12 cellular contexts compared by ENCODE assay signal in genomic region chr4:78569291-78569821, GRCh38. TPM values are rescaled to one million over a fixed set of nuclear protein-coding genes. Genes with fewer than 3 reads are reported as not detected.
DNase-seq lines count a peak whose midpoint lies in the region; ATAC-seq and TF ChIP-seq lines count a peak whose summit lies in the region.
"Had no signal": no experiment of that assay in that cellular context is flagged by ENCODE, and none has a peak within 500 bp of the region (broad histone marks: within the 10 kb centered on the region; RNA-seq: fewer than 3 reads in every experiment).

No MANE protein-coding gene starts in this region.

- no peak for TF ChIP-seq CTCF in GM23338 (conservative IDR thresholded peaks at IDR 0.05; ENCODE audit: low read depth in 2 of 2)

- H3K4me1 ChIP-seq in GM23338 (ENCODE audit: insufficient read depth) (peaks cover 20% of the 10 kb centered on the region), right cardiac atrium (ENCODE audit: control insufficient read depth, insufficient read depth, low read length) (peaks cover 8% of the 10 kb centered on the region), skeletal muscle satellite cell (ENCODE audit: control insufficient read depth, insufficient read depth, low read length) (peaks cover 38% of the 10 kb centered on the region)

- H2AFZ ChIP-seq in GM23338 = no peak overlapping the region

- H3K9me2 ChIP-seq in GM23338 (ENCODE audit: insufficient read depth) = no peaks in the 10 kb centered on the region

- H3K36me3 Mint-ChIP-seq in GM23338 (ENCODE audit: low read depth) = no peaks in the 10 kb centered on the region
- H3K36me3 Mint-ChIP-seq: activated naive CD8-positive, alpha-beta T cell; T-cell had no signal

- no peaks in the 10 kb centered on the region for H3K27me3 ChIP-seq in GM23338 (ENCODE audit: insufficient read depth)
- no peaks in the 10 kb centered on the region for H3K27me3 ChIP-seq in right cardiac atrium (ENCODE audit: control insufficient read depth, insufficient read depth)
- no peaks in the 10 kb centered on the region for H3K27me3 ChIP-seq in skeletal muscle satellite cell (ENCODE audit: control insufficient read depth, insufficient read depth, low read length)

- H3K9ac ChIP-seq in skeletal muscle satellite cell (ENCODE audit: low read depth, low read length) = peak overlapping the region; percentile 35

- H4K20me1 ChIP-seq in GM23338 (replicated peaks; ENCODE audit: insufficient read depth) = no peaks in the 10 kb centered on the region

- peak; percentile 54 for DNase-seq in GM23338 (ENCODE audit: low spot score)
- peak; percentile 90 for DNase-seq in astrocyte of the hippocampus (ENCODE audit: low read depth, low spot score)
- DNase-seq in right cardiac atrium = no peak
- DNase-seq in NCI-H345 (lab: John Stamatoyannopoulos, UW) = no peak
- DNase-seq in activated effector memory CD4-positive, alpha-beta T cell treated with Interleukin-2 at 50 U/mL for 16 hours = no peak
- no peak for DNase-seq in NCI-H345 treated with DMSO at 0.1 percent for 48 hours (lab: John Stamatoyannopoulos, UW; ENCODE audit: unreplicated experiment)
- DNase-seq in NCI-H1930 (lab: John Stamatoyannopoulos, UW) = no peak
- DNase-seq: NCI-H1048; stimulated activated CD4-positive, alpha-beta T cell treated with anti-CD3 and anti-CD28 coated beads, Interleukin-4, amount 100 ng/mL, for 24 hours; T-cell had no signal

- H3K9me3 ChIP-seq in right cardiac atrium (ENCODE audit: control insufficient read depth, low read length) = no peaks in the 10 kb centered on the region
- no peaks in the 10 kb centered on the region for H3K9me3 ChIP-seq in skeletal muscle satellite cell (replicated peaks; ENCODE audit: low read length)

- no peak for ATAC-seq in GM23338
- ATAC-seq in right cardiac atrium = peak; percentile 65 to 81
- ATAC-seq: T-cell had no signal

- H3K4me3 Mint-ChIP-seq in GM23338 = no peak overlapping the region
- H3K4me3 Mint-ChIP-seq: activated naive CD8-positive, alpha-beta T cell; T-cell had no signal

- peaks cover 39% of the 10 kb centered on the region for H3K4me1 Mint-ChIP-seq in GM23338
- H3K4me1 Mint-ChIP-seq: T-cell had no signal

- no peaks in the 10 kb centered on the region for H3K9me3 Mint-ChIP-seq in GM23338
- H3K9me3 Mint-ChIP-seq: T-cell had no signal

- peaks cover 5% of the 10 kb centered on the region for H3K27me3 Mint-ChIP-seq in GM23338 (ENCODE audit: insufficient read depth, low read depth, poor library complexity)

- H3K27ac ChIP-seq in GM23338 (ENCODE audit: low read depth) (no peak overlapping the region), right cardiac atrium (ENCODE audit: low read length) (peak overlapping the region; percentile 90)

- H3K79me2 ChIP-seq in GM23338 (replicated peaks; ENCODE audit: insufficient read depth) = no peaks in the 10 kb centered on the region

- no peaks in the 10 kb centered on the region for H3K36me3 ChIP-seq in GM23338 (ENCODE audit: insufficient read depth)
- no peaks in the 10 kb centered on the region for H3K36me3 ChIP-seq in skeletal muscle satellite cell (ENCODE audit: insufficient read depth, low read length)

- WGBS in right cardiac atrium = 46% methylated on average over 6 of the region's 6 CpGs

- no peak overlapping the region for H3K4me2 ChIP-seq in GM23338
- H3K4me2 ChIP-seq in skeletal muscle satellite cell (ENCODE audit: low read length) = peak overlapping the region; percentile 67

- H3K27ac Mint-ChIP-seq in GM23338 = no peak overlapping the region
- H3K27ac Mint-ChIP-seq: activated naive CD8-positive, alpha-beta T cell; T-cell had no signal

- intact Hi-C loops in right cardiac atrium (cut with DNase I) = no loop called here

- no peak overlapping the region for H3K4me3 ChIP-seq in GM23338
- H3K4me3 ChIP-seq in right cardiac atrium (ENCODE audit: low read length) = no peak overlapping the region
- H3K4me3 ChIP-seq in skeletal muscle satellite cell (ENCODE audit: low read length) = peak overlapping the region; percentile 35

- no peaks in the 10 kb centered on the region for H3F3A ChIP-seq in GM23338 (replicated peaks; ENCODE audit: low read depth)

TF ChIP-seq in GM23338, 12 proteins besides CTCF, POLR2A, EP300 and RAD21 (continues in another document):
- TF ChIP-seq ZNF331 (CRISPR knock-in tag; IDR thresholded peaks at IDR 0.05; ENCODE audit: low read depth) = no peak
- TF ChIP-seq REST (IDR thresholded peaks at IDR 0.05; ENCODE audit: unreplicated experiment) = no peak
- TF ChIP-seq EZH2 (IDR thresholded peaks at IDR 0.05; ENCODE audit: low read depth, unreplicated experiment) = no peak
- no peak for TF ChIP-seq POLR2AphosphoS5 (IDR thresholded peaks at IDR 0.05; ENCODE audit: low read depth)
- no peak for TF ChIP-seq STAT1 (IDR thresholded peaks at IDR 0.05; ENCODE audit: unreplicated experiment)
- TF ChIP-seq EZH2phosphoT487 (IDR thresholded peaks at IDR 0.05; ENCODE audit: unreplicated experiment) = no peak
- no peak for TF ChIP-seq ETS1 (IDR thresholded peaks at IDR 0.05)
- TF ChIP-seq JUNB (IDR thresholded peaks at IDR 0.05; ENCODE audit: unreplicated experiment) = no peak
- no peak for TF ChIP-seq CREB1 (CRISPR knock-in tag; IDR thresholded peaks at IDR 0.05; ENCODE audit: low read depth)
- no peak for TF ChIP-seq ZNF114 (CRISPR knock-in tag; IDR thresholded peaks at IDR 0.05)

RNA-seq across cellular contexts. Expression of gene ANXA3, which starts 17.8 kb away (rescaled TPM):
- 20.3 and 23.8 TPM in 2 replicates for total RNA-seq in GM23338 (2014; rRNA removed; shearing (Covaris generic))
- 26.2 and 31.5 TPM in 2 replicates for polyA plus RNA-seq in GM23338 (2016; fragmentation: Nextera tagmentation; extraction: Ambion mirVana)
- 10 to 100 TPM; 10.9 to 23.0 (median 11.5) TPM for total RNA-seq in right cardiac atrium
- 48.1 TPM for polyA plus RNA-seq in right cardiac atrium
- total RNA-seq in skeletal muscle satellite cell (2012; rRNA removed) = 0.51 TPM in 1 of 2 replicates, not detected in the other

Comparison
In these comparisons a context has a peak if more than half of its experiments do, and no peak if none do; other contexts are left out.
1. DNase-seq: peak in GM23338 (single experiment) and astrocyte of the hippocampus (single experiment); none in right cardiac atrium (0 of 3), NCI-H345 (single experiment), activated effector memory CD4-positive, alpha-beta T cell treated with Interleukin-2 at 50 U/mL for 16 hours (single experiment), NCI-H345 treated with DMSO at 0.1 percent for 48 hours (single experiment) and NCI-H1930 (0 of 2).